ENCODE assay signal across 1 cellular context in the genomic region with DNA sequence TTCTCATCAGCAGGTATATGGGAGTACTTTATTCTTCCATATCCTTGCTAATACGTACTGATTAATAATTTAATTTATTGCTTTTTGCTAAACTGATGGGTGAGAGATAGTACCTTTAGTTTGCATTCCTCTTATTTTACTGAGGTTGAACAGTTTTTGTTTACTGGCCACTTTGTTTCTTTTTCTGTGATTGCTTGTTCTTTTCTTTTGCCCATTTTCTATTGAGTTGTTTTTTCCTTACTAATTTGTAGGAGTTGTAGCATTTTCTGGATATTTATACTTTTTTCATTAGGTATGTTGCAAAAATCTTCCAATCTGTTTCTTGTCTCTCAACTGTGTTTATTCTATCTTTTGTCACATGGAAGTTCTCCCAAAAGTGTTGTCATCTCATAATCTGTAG.
TF ChIP-seq lines count a peak whose summit lies in the region.

No MANE protein-coding gene starts in this region.

TF ChIP-seq in K562, 482 proteins besides CTCF, POLR2A, EP300 and RAD21:
- TF ChIP-seq, protein P1, sequence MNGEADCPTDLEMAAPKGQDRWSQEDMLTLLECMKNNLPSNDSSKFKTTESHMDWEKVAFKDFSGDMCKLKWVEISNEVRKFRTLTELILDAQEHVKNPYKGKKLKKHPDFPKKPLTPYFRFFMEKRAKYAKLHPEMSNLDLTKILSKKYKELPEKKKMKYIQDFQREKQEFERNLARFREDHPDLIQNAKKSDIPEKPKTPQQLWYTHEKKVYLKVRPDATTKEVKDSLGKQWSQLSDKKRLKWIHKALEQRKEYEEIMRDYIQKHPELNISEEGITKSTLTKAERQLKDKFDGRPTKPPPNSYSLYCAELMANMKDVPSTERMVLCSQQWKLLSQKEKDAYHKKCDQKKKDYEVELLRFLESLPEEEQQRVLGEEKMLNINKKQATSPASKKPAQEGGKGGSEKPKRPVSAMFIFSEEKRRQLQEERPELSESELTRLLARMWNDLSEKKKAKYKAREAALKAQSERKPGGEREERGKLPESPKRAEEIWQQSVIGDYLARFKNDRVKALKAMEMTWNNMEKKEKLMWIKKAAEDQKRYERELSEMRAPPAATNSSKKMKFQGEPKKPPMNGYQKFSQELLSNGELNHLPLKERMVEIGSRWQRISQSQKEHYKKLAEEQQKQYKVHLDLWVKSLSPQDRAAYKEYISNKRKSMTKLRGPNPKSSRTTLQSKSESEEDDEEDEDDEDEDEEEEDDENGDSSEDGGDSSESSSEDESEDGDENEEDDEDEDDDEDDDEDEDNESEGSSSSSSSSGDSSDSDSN (IDR thresholded peaks at IDR 0.05; ENCODE audit: borderline replicate concordance in 1 of 2, low read depth in 2 of 2, low read length in 2 of 2), result no peak
- TF ChIP-seq, protein P2, sequence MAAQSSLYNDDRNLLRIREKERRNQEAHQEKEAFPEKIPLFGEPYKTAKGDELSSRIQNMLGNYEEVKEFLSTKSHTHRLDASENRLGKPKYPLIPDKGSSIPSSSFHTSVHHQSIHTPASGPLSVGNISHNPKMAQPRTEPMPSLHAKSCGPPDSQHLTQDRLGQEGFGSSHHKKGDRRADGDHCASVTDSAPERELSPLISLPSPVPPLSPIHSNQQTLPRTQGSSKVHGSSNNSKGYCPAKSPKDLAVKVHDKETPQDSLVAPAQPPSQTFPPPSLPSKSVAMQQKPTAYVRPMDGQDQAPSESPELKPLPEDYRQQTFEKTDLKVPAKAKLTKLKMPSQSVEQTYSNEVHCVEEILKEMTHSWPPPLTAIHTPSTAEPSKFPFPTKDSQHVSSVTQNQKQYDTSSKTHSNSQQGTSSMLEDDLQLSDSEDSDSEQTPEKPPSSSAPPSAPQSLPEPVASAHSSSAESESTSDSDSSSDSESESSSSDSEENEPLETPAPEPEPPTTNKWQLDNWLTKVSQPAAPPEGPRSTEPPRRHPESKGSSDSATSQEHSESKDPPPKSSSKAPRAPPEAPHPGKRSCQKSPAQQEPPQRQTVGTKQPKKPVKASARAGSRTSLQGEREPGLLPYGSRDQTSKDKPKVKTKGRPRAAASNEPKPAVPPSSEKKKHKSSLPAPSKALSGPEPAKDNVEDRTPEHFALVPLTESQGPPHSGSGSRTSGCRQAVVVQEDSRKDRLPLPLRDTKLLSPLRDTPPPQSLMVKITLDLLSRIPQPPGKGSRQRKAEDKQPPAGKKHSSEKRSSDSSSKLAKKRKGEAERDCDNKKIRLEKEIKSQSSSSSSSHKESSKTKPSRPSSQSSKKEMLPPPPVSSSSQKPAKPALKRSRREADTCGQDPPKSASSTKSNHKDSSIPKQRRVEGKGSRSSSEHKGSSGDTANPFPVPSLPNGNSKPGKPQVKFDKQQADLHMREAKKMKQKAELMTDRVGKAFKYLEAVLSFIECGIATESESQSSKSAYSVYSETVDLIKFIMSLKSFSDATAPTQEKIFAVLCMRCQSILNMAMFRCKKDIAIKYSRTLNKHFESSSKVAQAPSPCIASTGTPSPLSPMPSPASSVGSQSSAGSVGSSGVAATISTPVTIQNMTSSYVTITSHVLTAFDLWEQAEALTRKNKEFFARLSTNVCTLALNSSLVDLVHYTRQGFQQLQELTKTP (IDR thresholded peaks at IDR 0.05; ENCODE audit: low read depth in 1 of 2, partially characterized antibody in 2 of 2), result peak in 1 of 2 experiments; percentile 97
- TF ChIP-seq, protein P3, sequence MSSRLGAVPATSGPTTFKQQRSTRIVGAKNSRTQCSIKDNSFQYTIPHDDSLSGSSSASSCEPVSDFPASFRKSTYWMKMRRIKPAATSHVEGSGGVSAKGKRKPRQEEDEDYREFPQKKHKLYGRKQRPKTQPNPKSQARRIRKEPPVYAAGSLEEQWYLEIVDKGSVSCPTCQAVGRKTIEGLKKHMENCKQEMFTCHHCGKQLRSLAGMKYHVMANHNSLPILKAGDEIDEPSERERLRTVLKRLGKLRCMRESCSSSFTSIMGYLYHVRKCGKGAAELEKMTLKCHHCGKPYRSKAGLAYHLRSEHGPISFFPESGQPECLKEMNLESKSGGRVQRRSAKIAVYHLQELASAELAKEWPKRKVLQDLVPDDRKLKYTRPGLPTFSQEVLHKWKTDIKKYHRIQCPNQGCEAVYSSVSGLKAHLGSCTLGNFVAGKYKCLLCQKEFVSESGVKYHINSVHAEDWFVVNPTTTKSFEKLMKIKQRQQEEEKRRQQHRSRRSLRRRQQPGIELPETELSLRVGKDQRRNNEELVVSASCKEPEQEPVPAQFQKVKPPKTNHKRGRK (tag; IDR thresholded peaks at IDR 0.05), result peak; percentile 62; the same call in 1 of the 2 replicates
- TF ChIP-seq NCOR1 (IDR thresholded peaks at IDR 0.05) (no peak), TRIM24 (IDR thresholded peaks at IDR 0.05) (0 out of 4 replicates have a peak, but pooled peaks of 1 of the 2 experiments have one; percentile 37)
